In genomic region chr15:38454687-38455071, GRCh38 we compare ENCODE assay signal across 8 cellular contexts. TPM values are rescaled to one million over a fixed set of nuclear protein-coding genes. Genes with fewer than 3 reads are reported as not detected.
DNase-seq lines count a peak whose midpoint lies in the region; ATAC-seq lines count a peak whose summit lies in the region.

No MANE protein-coding gene starts in this region.

- H3K27me3 Mint-ChIP-seq in activated T-cell treated with anti-CD3 and anti-CD28 coated beads, Interleukin-2, amount 50 U/mL, for 4 hours (ENCODE audit: low read depth) = no peaks in the 10 kb centered on the region
- H3K27me3 Mint-ChIP-seq in activated T-helper 17 cell treated with anti-CD3 and anti-CD28 coated beads, Interleukin-2, amount 50 U/mL, for 72 hours = no peaks in the 10 kb centered on the region
- H3K27me3 Mint-ChIP-seq in stimulated activated naive B cell treated with anti-CD40 and anti-IgM and Interleukin-4, amounts not matched to agents 10 μg/mL and 1 μg/mL and 100 μg/mL, for 72 hours = no peaks in the 10 kb centered on the region

- H3K4me3 ChIP-seq in iPS-11a (ENCODE audit: low read depth, low read length) = peak overlapping the region; percentile 77

- DNase-seq in activated T-cell treated with anti-CD3 and anti-CD28 coated beads, Interleukin-2, amount 50 U/mL, for 4 hours = no peak
- no peak for DNase-seq in activated T-cell treated with anti-CD3 and anti-CD28 coated beads for 4 hours
- no peak for DNase-seq in stimulated activated naive B cell treated with anti-CD40 and anti-IgM and Interleukin-4, amounts not matched to agents 10 μg/mL and 1 μg/mL and 100 μg/mL, for 72 hours
- no peak for DNase-seq in AG20443 (ENCODE audit: low spot score)

- H3K27ac Mint-ChIP-seq in activated T-helper 17 cell treated with anti-CD3 and anti-CD28 coated beads, Interleukin-2, amount 50 U/mL, for 72 hours = peak overlapping the region; percentile 96
- peak overlapping the region; percentile 98 for H3K27ac Mint-ChIP-seq in stimulated activated naive B cell treated with anti-CD40 and anti-IgM and Interleukin-4, amounts not matched to agents 10 μg/mL and 1 μg/mL and 100 μg/mL, for 72 hours

- H3K36me3 Mint-ChIP-seq in activated T-cell treated with anti-CD3 and anti-CD28 coated beads, Interleukin-2, amount 50 U/mL, for 4 hours (ENCODE audit: insufficient read depth) = peaks cover 5% of the 10 kb centered on the region
- H3K36me3 Mint-ChIP-seq in activated T-helper 17 cell treated with anti-CD3 and anti-CD28 coated beads, Interleukin-2, amount 50 U/mL, for 72 hours (ENCODE audit: low read depth) = peaks cover 20% of the 10 kb centered on the region
- H3K36me3 Mint-ChIP-seq in stimulated activated naive B cell treated with anti-CD40 and anti-IgM and Interleukin-4, amounts not matched to agents 10 μg/mL and 1 μg/mL and 100 μg/mL, for 72 hours = peaks cover 8 to 13% of the 10 kb centered on the region in 2 donors

- no peak for ATAC-seq in activated T-cell treated with anti-CD3 and anti-CD28 coated beads, Interleukin-2, amount 50 U/mL, for 4 hours
- no peak for ATAC-seq in activated T-helper 17 cell treated with anti-CD3 and anti-CD28 coated beads, Interleukin-2, amount 50 U/mL, for 72 hours (replicated peaks)
- ATAC-seq in stimulated activated naive B cell treated with anti-CD40 and anti-IgM and Interleukin-4, amounts not matched to agents 10 μg/mL and 1 μg/mL and 100 μg/mL, for 72 hours (replicated peaks) = no peak
- ATAC-seq in GM19452 (IDR thresholded peaks at IDR 0.05; ENCODE audit: unreplicated experiment) = no peak
- ATAC-seq in HG03460 (IDR thresholded peaks at IDR 0.05; ENCODE audit: unreplicated experiment) = no peak

- H3K4me1 Mint-ChIP-seq in activated T-cell treated with anti-CD3 and anti-CD28 coated beads, Interleukin-2, amount 50 U/mL, for 4 hours (ENCODE audit: low read depth) = peaks cover 34% of the 10 kb centered on the region
- H3K4me1 Mint-ChIP-seq in activated T-helper 17 cell treated with anti-CD3 and anti-CD28 coated beads, Interleukin-2, amount 50 U/mL, for 72 hours = peaks cover 23% of the 10 kb centered on the region
- peaks cover 22 to 36% of the 10 kb centered on the region in 2 donors for H3K4me1 Mint-ChIP-seq in stimulated activated naive B cell treated with anti-CD40 and anti-IgM and Interleukin-4, amounts not matched to agents 10 μg/mL and 1 μg/mL and 100 μg/mL, for 72 hours

- H3K4me3 Mint-ChIP-seq in activated T-cell treated with anti-CD3 and anti-CD28 coated beads, Interleukin-2, amount 50 U/mL, for 4 hours = peak overlapping the region; percentile 99
- peak overlapping the region; percentile 84 for H3K4me3 Mint-ChIP-seq in activated T-helper 17 cell treated with anti-CD3 and anti-CD28 coated beads, Interleukin-2, amount 50 U/mL, for 72 hours
- peak overlapping the region; percentile 94 to 95 for H3K4me3 Mint-ChIP-seq in stimulated activated naive B cell treated with anti-CD40 and anti-IgM and Interleukin-4, amounts not matched to agents 10 μg/mL and 1 μg/mL and 100 μg/mL, for 72 hours

- no peaks in the 10 kb centered on the region for H3K9me3 Mint-ChIP-seq in activated T-cell treated with anti-CD3 and anti-CD28 coated beads, Interleukin-2, amount 50 U/mL, for 4 hours
- no peaks in the 10 kb centered on the region for H3K9me3 Mint-ChIP-seq in activated T-helper 17 cell treated with anti-CD3 and anti-CD28 coated beads, Interleukin-2, amount 50 U/mL, for 72 hours
- no peaks in the 10 kb centered on the region for H3K9me3 Mint-ChIP-seq in stimulated activated naive B cell treated with anti-CD40 and anti-IgM and Interleukin-4, amounts not matched to agents 10 μg/mL and 1 μg/mL and 100 μg/mL, for 72 hours

RNA-seq across cellular contexts. Expression of gene FAM98B, which starts 0.8 kb away (rescaled TPM):
- 10 to 100 TPM; 42.5 to 44.6 (median 44.0) TPM for total RNA-seq in activated T-cell treated with anti-CD3 and anti-CD28 coated beads, Interleukin-2, amount 50 U/mL, for 4 hours
- total RNA-seq in activated T-helper 17 cell treated with anti-CD3 and anti-CD28 coated beads, Interleukin-2, amount 50 U/mL, for 72 hours = 10 to 100 TPM; 28.5 to 44.5 TPM
